ENCODE assay signal across 14 cellular contexts in the genomic region with DNA sequence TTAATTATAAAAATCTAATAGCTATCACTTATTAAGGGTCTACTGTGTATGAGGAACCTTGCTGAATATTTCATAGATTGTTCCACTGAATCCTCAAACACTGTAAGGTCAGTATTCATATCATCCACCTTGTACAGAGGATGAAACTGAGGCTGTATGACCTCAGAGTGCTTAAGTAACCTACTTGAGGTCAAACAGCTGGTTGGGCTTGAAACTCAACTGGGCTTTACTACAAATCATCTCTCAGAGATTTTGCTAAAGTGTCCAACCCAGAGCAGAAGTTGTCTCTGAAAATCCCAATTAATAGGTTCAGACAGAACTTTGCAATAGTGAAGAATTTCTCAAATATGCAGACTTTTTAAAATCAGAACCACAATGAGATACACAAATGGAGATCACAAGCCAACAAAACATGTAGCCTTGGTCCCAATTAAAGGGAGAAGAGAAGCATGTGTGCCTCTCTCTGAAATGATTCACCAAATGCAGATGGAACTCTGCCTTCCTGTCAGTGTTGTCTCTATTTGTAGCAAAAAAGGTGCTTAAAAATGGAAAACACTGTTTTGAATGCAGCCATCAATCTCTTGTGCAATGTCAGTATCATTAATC.
DNase-seq lines count a peak whose midpoint lies in the region; ATAC-seq lines count a peak whose summit lies in the region.
"Had no signal": no experiment of that assay in that cellular context is flagged by ENCODE, and none has a peak within 500 bp of the region (broad histone marks: within the 10 kb centered on the region; RNA-seq: fewer than 3 reads in every experiment).

No MANE protein-coding gene starts in this region.

- H3K4me1 Mint-ChIP-seq in activated CD4-positive, alpha-beta memory T cell treated with anti-CD3 and anti-CD28 coated beads, Interleukin-2, amount 10 ng/mL, durations not matched to agents 7 days and 5 days: no peaks in the 10 kb centered on the region
- no peaks in the 10 kb centered on the region for H3K4me1 Mint-ChIP-seq in stimulated activated naive B cell treated with anti-CD40 and anti-IgM and Interleukin-4, amounts not matched to agents 10 μg/mL and 1 μg/mL and 100 μg/mL, for 72 hours

- DNase-seq in AG08395 (ENCODE audit: low spot score): peak; percentile 53
- DNase-seq in Ammon's horn (ENCODE audit: low spot score): peak; percentile 56
- peak; percentile 61 for DNase-seq in GM04503 (ENCODE audit: low read depth)
- DNase-seq in fibroblast of gingiva (ENCODE audit: low read depth): peak; percentile 14
- DNase-seq in activated CD4-positive, alpha-beta memory T cell treated with anti-CD3 and anti-CD28 coated beads, Interleukin-2, amount 10 ng/mL, durations not matched to agents 7 days and 5 days: no peak
- no peak for DNase-seq in iPS-NIHi7 (ENCODE audit: extremely low spot score)
- DNase-seq in stimulated activated naive B cell treated with anti-CD40 and anti-IgM and Interleukin-4, amounts not matched to agents 10 μg/mL and 1 μg/mL and 100 μg/mL, for 72 hours: no peak
- DNase-seq: 8988T; AML-193; Calu3; CD8-positive, alpha-beta T cell; GDM1; GM23248 had no signal

- CTCF ChIA-PET in activated CD4-positive, alpha-beta memory T cell treated with anti-CD3 and anti-CD28 coated beads, Interleukin-2, amount 10 ng/mL, durations not matched to agents 7 days and 5 days (lab: Charles Lee): no interaction called here

- ATAC-seq in GM18519 (IDR thresholded peaks at IDR 0.05; ENCODE audit: low FRiP score, unreplicated experiment): no peak
- no peak for ATAC-seq in stimulated activated naive B cell treated with anti-CD40 and anti-IgM and Interleukin-4, amounts not matched to agents 10 μg/mL and 1 μg/mL and 100 μg/mL, for 72 hours (replicated peaks)
- ATAC-seq: CD8-positive, alpha-beta T cell had no signal

- peaks cover 6% of the 10 kb centered on the region for H3K27me3 Mint-ChIP-seq in activated CD4-positive, alpha-beta memory T cell treated with anti-CD3 and anti-CD28 coated beads, Interleukin-2, amount 10 ng/mL, durations not matched to agents 7 days and 5 days
- H3K27me3 Mint-ChIP-seq in stimulated activated naive B cell treated with anti-CD40 and anti-IgM and Interleukin-4, amounts not matched to agents 10 μg/mL and 1 μg/mL and 100 μg/mL, for 72 hours: no peaks in the 10 kb centered on the region

- no peak overlapping the region for H3K4me3 Mint-ChIP-seq in activated CD4-positive, alpha-beta memory T cell treated with anti-CD3 and anti-CD28 coated beads, Interleukin-2, amount 10 ng/mL, durations not matched to agents 7 days and 5 days
- no peak overlapping the region for H3K4me3 Mint-ChIP-seq in stimulated activated naive B cell treated with anti-CD40 and anti-IgM and Interleukin-4, amounts not matched to agents 10 μg/mL and 1 μg/mL and 100 μg/mL, for 72 hours
- H3K4me3 Mint-ChIP-seq: CD8-positive, alpha-beta T cell had no signal

- no peak overlapping the region for H3K27ac Mint-ChIP-seq in activated CD4-positive, alpha-beta memory T cell treated with anti-CD3 and anti-CD28 coated beads, Interleukin-2, amount 10 ng/mL, durations not matched to agents 7 days and 5 days
- no peak overlapping the region for H3K27ac Mint-ChIP-seq in stimulated activated naive B cell treated with anti-CD40 and anti-IgM and Interleukin-4, amounts not matched to agents 10 μg/mL and 1 μg/mL and 100 μg/mL, for 72 hours
- H3K27ac Mint-ChIP-seq: CD8-positive, alpha-beta T cell had no signal

- POLR2A ChIA-PET in activated CD4-positive, alpha-beta memory T cell treated with anti-CD3 and anti-CD28 coated beads, Interleukin-2, amount 10 ng/mL, durations not matched to agents 7 days and 5 days (lab: Charles Lee): no interaction called here

- H3K9me3 Mint-ChIP-seq in activated CD4-positive, alpha-beta memory T cell treated with anti-CD3 and anti-CD28 coated beads, Interleukin-2, amount 10 ng/mL, durations not matched to agents 7 days and 5 days: no peaks in the 10 kb centered on the region
- H3K9me3 Mint-ChIP-seq in stimulated activated naive B cell treated with anti-CD40 and anti-IgM and Interleukin-4, amounts not matched to agents 10 μg/mL and 1 μg/mL and 100 μg/mL, for 72 hours: peaks cover 0 to 4% of the 10 kb centered on the region in 2 donors

- no peaks in the 10 kb centered on the region for H3K36me3 Mint-ChIP-seq in activated CD4-positive, alpha-beta memory T cell treated with anti-CD3 and anti-CD28 coated beads, Interleukin-2, amount 10 ng/mL, durations not matched to agents 7 days and 5 days (ENCODE audit: low read depth)
- no peaks in the 10 kb centered on the region for H3K36me3 Mint-ChIP-seq in stimulated activated naive B cell treated with anti-CD40 and anti-IgM and Interleukin-4, amounts not matched to agents 10 μg/mL and 1 μg/mL and 100 μg/mL, for 72 hours
- H3K36me3 Mint-ChIP-seq: CD8-positive, alpha-beta T cell had no signal

Comparison
In these comparisons a context has a peak if more than half of its experiments do, and no peak if none do; other contexts are left out.
1. DNase-seq: peak in AG08395 (single experiment), Ammon's horn (single experiment), GM04503 (single experiment) and fibroblast of gingiva (single experiment); none in activated CD4-positive, alpha-beta memory T cell treated with anti-CD3 and anti-CD28 coated beads, Interleukin-2, amount 10 ng/mL, durations not matched to agents 7 days and 5 days (single experiment), iPS-NIHi7 (single experiment) and stimulated activated naive B cell treated with anti-CD40 and anti-IgM and Interleukin-4, amounts not matched to agents 10 μg/mL and 1 μg/mL and 100 μg/mL, for 72 hours (single experiment).